1 cellular context compared by ENCODE assay signal in the genomic region with DNA sequence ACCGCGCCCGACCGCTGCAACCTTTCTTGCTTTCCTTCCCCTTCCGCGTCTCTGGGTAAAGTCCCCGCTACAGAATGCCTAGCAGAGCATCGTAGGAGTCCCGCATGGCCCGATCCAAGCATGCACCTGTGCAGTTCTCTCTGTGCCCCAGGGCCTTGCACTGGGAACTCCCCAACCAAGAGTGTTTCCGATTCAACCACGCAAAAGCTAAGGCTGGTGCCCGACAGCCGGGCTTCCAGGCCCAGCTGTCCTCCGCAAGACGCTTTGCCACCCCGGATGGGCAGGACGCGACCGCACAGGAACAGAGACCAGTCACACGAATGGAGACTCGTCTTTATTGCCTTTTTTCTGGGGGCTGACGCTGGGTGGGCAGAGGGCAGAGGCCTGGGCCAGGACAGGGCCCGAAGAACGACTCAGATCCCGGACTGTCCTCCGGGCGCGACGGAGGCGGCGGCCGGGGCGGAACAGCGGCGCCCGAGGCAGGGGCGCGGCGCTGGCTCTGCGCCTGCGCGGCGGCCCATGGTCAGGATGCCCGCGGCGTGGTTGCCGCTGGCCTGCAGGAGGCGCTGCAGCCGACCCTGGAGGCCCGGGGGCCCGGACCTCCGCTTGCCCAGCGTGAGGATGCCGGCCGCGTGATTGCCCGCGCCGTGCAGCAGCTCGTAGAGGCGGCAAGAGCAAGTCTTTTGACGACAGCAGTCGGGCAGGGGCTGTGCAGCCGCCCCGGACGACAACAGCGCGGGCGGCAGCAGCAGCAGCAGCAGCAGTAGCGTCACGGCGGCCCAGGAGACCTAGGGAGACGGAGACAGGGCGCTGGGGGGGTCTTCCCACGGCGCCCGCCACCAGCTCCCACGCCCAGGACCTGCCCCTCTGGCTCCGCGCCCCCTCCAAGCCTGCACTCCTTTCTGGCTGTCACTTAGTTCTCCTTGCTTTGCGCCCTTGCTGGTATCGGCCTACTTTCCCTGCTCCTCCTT.
TF ChIP-seq lines count a peak whose summit lies in the region.

No MANE protein-coding gene starts in this region.

TF ChIP-seq in HepG2, 621 proteins besides CTCF, POLR2A, EP300 and RAD21 (continued from another document and continues in another):
- TF ChIP-seq ZHX2 (IDR thresholded peaks at IDR 0.05; ENCODE audit: low read depth) (peak; percentile 58; the same call in 1 of the 2 replicates), ZHX2 (CRISPR knock-in tag; IDR thresholded peaks at IDR 0.05; ENCODE audit: borderline replicate concordance) (peak; percentile 94), TAF15 (IDR thresholded peaks at IDR 0.05; ENCODE audit: low read depth, low read length, poor library complexity, severe bottlenecking) (no peak), SATB2 (CRISPR knock-in tag; IDR thresholded peaks at IDR 0.05) (peak; percentile 78; the same call in 1 of the 2 replicates), HBP1 (CRISPR knock-in tag; IDR thresholded peaks at IDR 0.05; ENCODE audit: low read depth) (peak; percentile 29; the same call in 1 of the 2 replicates), ELF4 (CRISPR knock-in tag; IDR thresholded peaks at IDR 0.05; ENCODE audit: borderline replicate concordance) (peak; percentile 41; the same call in 1 of the 2 replicates), ZNF556 (CRISPR knock-in tag; IDR thresholded peaks at IDR 0.05; ENCODE audit: borderline replicate concordance) (peak; percentile 76), PHF21A (CRISPR knock-in tag; IDR thresholded peaks at IDR 0.05) (no peak; the same call in 1 of the 2 replicates), NCOA5 (CRISPR knock-in tag; IDR thresholded peaks at IDR 0.05) (no peak), HOXD1 (CRISPR knock-in tag; IDR thresholded peaks at IDR 0.05) (peak; percentile 41), PHF20 (CRISPR knock-in tag; IDR thresholded peaks at IDR 0.05) (no peak; the same call in none of the 2 replicates), ZNF33B (CRISPR knock-in tag; IDR thresholded peaks at IDR 0.05) (peak; percentile 64; the same call in 1 of the 2 replicates), KLF6 (CRISPR knock-in tag; IDR thresholded peaks at IDR 0.05) (peak; percentile 67), SP1 (IDR thresholded peaks at IDR 0.05) (no peak), SP1 (CRISPR knock-in tag; IDR thresholded peaks at IDR 0.05) (peak; percentile 61), PCBP1 (IDR thresholded peaks at IDR 0.05; ENCODE audit: borderline replicate concordance, low read depth, low read length) (0 out of 2 replicates have a peak, but pooled peaks have one; percentile 48), GLMP (CRISPR knock-in tag; IDR thresholded peaks at IDR 0.05; ENCODE audit: borderline replicate concordance) (no peak), NFATC3 (CRISPR knock-in tag; IDR thresholded peaks at IDR 0.05) (no peak), HDAC2 (CRISPR knock-in tag; IDR thresholded peaks at IDR 0.05) (peak; percentile 57; the same call in 1 of the 2 replicates), ZNF510 (CRISPR knock-in tag; IDR thresholded peaks at IDR 0.05; ENCODE audit: low read depth) (0 out of 2 replicates have a peak, but pooled peaks have one; percentile 54), JUND (CRISPR knock-in tag; IDR thresholded peaks at IDR 0.05) (no peak; the same call in 1 of the 2 replicates), SMYD3 (CRISPR knock-in tag; IDR thresholded peaks at IDR 0.05) (no peak), TP53 (CRISPR knock-in tag; conservative IDR thresholded peaks at IDR 0.05) (peak; percentile 69; the same call in 1 of the 2 replicates), ZFP1 (CRISPR knock-in tag; IDR thresholded peaks at IDR 0.05) (0 out of 2 replicates have a peak, but pooled peaks have one; percentile 40), RFXANK (CRISPR knock-in tag; IDR thresholded peaks at IDR 0.05) (no peak), TCF12 (IDR thresholded peaks at IDR 0.05) (no peak), TCF12 (CRISPR knock-in tag; IDR thresholded peaks at IDR 0.05) (no peak), ATF7 (IDR thresholded peaks at IDR 0.05) (no peak), ATF7 (CRISPR knock-in tag; IDR thresholded peaks at IDR 0.05) (no peak), CBX1 (IDR thresholded peaks at IDR 0.05; ENCODE audit: low read depth) (no peak)
- TF ChIP-seq, protein P1, sequence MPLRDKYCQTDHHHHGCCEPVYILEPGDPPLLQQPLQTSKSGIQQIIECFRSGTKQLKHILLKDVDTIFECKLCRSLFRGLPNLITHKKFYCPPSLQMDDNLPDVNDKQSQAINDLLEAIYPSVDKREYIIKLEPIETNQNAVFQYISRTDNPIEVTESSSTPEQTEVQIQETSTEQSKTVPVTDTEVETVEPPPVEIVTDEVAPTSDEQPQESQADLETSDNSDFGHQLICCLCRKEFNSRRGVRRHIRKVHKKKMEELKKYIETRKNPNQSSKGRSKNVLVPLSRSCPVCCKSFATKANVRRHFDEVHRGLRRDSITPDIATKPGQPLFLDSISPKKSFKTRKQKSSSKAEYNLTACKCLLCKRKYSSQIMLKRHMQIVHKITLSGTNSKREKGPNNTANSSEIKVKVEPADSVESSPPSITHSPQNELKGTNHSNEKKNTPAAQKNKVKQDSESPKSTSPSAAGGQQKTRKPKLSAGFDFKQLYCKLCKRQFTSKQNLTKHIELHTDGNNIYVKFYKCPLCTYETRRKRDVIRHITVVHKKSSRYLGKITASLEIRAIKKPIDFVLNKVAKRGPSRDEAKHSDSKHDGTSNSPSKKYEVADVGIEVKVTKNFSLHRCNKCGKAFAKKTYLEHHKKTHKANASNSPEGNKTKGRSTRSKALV (CRISPR knock-in tag; IDR thresholded peaks at IDR 0.05) = peak; percentile 96
- TF ChIP-seq, protein P2, sequence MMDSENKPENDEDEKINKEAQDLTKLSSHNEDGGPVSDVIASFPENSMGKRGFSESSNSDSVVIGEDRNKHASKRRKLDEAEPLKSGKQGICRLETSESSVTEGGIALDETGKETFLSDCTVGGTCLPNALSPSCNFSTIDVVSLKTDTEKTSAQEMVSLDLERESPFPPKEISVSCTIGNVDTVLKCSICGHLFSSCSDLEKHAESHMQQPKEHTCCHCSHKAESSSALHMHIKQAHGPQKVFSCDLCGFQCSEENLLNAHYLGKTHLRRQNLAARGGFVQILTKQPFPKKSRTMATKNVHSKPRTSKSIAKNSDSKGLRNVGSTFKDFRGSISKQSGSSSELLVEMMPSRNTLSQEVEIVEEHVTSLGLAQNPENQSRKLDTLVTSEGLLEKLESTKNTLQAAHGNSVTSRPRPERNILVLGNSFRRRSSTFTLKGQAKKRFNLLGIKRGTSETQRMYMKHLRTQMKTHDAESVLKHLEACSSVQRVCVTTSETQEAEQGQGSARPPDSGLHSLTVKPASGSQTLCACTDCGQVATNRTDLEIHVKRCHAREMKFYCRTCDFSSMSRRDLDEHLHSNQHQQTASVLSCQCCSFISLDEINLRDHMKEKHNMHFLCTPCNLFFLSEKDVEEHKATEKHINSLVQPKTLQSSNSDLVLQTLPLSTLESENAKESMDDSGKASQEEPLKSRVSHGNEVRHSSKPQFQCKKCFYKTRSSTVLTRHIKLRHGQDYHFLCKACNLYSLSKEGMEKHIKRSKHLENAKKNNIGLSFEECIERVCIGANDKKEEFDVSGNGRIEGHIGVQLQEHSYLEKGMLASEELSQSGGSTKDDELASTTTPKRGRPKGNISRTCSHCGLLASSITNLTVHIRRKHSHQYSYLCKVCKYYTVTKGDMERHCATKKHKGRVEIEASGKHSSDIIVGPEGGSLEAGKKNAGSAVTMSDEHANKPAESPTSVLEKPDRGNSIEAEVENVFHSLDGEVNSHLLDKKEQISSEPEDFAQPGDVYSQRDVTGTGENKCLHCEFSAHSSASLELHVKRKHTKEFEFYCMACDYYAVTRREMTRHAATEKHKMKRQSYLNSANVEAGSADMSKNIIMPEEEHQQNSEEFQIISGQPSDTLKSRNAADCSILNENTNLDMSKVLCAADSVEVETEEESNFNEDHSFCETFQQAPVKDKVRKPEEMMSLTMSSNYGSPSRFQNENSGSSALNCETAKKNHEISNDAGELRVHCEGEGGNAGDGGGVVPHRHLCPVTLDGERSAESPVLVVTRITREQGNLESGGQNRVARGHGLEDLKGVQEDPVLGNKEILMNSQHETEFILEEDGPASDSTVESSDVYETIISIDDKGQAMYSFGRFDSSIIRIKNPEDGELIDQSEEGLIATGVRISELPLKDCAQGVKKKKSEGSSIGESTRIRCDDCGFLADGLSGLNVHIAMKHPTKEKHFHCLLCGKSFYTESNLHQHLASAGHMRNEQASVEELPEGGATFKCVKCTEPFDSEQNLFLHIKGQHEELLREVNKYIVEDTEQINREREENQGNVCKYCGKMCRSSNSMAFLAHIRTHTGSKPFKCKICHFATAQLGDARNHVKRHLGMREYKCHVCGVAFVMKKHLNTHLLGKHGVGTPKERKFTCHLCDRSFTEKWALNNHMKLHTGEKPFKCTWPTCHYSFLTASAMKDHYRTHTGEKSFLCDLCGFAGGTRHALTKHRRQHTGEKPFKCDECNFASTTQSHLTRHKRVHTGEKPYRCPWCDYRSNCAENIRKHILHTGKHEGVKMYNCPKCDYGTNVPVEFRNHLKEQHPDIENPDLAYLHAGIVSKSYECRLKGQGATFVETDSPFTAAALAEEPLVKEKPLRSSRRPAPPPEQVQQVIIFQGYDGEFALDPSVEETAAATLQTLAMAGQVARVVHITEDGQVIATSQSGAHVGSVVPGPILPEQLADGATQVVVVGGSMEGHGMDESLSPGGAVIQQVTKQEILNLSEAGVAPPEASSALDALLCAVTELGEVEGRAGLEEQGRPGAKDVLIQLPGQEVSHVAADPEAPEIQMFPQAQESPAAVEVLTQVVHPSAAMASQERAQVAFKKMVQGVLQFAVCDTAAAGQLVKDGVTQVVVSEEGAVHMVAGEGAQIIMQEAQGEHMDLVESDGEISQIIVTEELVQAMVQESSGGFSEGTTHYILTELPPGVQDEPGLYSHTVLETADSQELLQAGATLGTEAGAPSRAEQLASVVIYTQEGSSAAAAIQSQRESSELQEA (CRISPR knock-in tag; IDR thresholded peaks at IDR 0.05; ENCODE audit: not compliant biosample characterization) = peak; percentile 56
- TF ChIP-seq, protein P3, sequence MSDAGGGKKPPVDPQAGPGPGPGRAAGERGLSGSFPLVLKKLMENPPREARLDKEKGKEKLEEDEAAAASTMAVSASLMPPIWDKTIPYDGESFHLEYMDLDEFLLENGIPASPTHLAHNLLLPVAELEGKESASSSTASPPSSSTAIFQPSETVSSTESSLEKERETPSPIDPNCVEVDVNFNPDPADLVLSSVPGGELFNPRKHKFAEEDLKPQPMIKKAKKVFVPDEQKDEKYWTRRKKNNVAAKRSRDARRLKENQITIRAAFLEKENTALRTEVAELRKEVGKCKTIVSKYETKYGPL (CRISPR knock-in tag; IDR thresholded peaks at IDR 0.05) = peak; percentile 14; the same call in 1 of the 2 replicates
